Comparison of ENCODE assay signal across 1 cellular context in genomic region chr2:108193251-108193650, GRCh38.
TF ChIP-seq lines count a peak whose summit lies in the region.

No MANE protein-coding gene starts in this region.

TF ChIP-seq in HepG2, 621 proteins besides CTCF, POLR2A, EP300 and RAD21 (continued from another document and continues in another):
- TF ChIP-seq TRIM22 (IDR thresholded peaks at IDR 0.05) = no peak
- TF ChIP-seq ZBTB8A (CRISPR knock-in tag; IDR thresholded peaks at IDR 0.05; ENCODE audit: borderline replicate concordance, low read depth) = no peak
- TF ChIP-seq HMG20A (CRISPR knock-in tag; IDR thresholded peaks at IDR 0.05; ENCODE audit: borderline replicate concordance) = peak; percentile 39; the same call in 1 of the 2 replicates
- TF ChIP-seq BATF2 (CRISPR knock-in tag; IDR thresholded peaks at IDR 0.05) = no peak
- TF ChIP-seq ARID5B (CRISPR knock-in tag; IDR thresholded peaks at IDR 0.05) = peak; percentile 43; the same call in 1 of the 2 replicates
- TF ChIP-seq ZNF292 (CRISPR knock-in tag; IDR thresholded peaks at IDR 0.05; ENCODE audit: borderline replicate concordance, low read depth) = no peak
- 0 out of 2 replicates have a peak, but pooled peaks have one; percentile 28 for TF ChIP-seq GATAD2A (CRISPR knock-in tag; IDR thresholded peaks at IDR 0.05)
- no peak for TF ChIP-seq RCOR2 (CRISPR knock-in tag; IDR thresholded peaks at IDR 0.05)
- TF ChIP-seq ZNF510 (CRISPR knock-in tag; IDR thresholded peaks at IDR 0.05; ENCODE audit: low read depth) = no peak
- no peak for TF ChIP-seq ZNF75D (CRISPR knock-in tag; IDR thresholded peaks at IDR 0.05; ENCODE audit: borderline replicate concordance)
- TF ChIP-seq ZNF44 (CRISPR knock-in tag; IDR thresholded peaks at IDR 0.05) = no peak
- no peak for TF ChIP-seq ZFP82 (CRISPR knock-in tag; IDR thresholded peaks at IDR 0.05; ENCODE audit: borderline replicate concordance)
- TF ChIP-seq ZMAT3 (CRISPR knock-in tag; conservative IDR thresholded peaks at IDR 0.05) = no peak
- no peak for TF ChIP-seq MTF1 (CRISPR knock-in tag; IDR thresholded peaks at IDR 0.05)
- no peak for TF ChIP-seq ELK4 (CRISPR knock-in tag; IDR thresholded peaks at IDR 0.05; ENCODE audit: borderline replicate concordance)
- no peak for TF ChIP-seq HDAC1 (CRISPR knock-in tag; IDR thresholded peaks at IDR 0.05)
- TF ChIP-seq SSRP1 (CRISPR knock-in tag; IDR thresholded peaks at IDR 0.05) = no peak
- no peak for TF ChIP-seq SRSF4 (IDR thresholded peaks at IDR 0.05; ENCODE audit: low read depth, low read length, poor library complexity, severe bottlenecking)
- TF ChIP-seq CREBL2 (CRISPR knock-in tag; IDR thresholded peaks at IDR 0.05; ENCODE audit: borderline replicate concordance) = no peak
- TF ChIP-seq ZBTB37 (CRISPR knock-in tag; IDR thresholded peaks at IDR 0.05) = no peak
- TF ChIP-seq ZNF432 (CRISPR knock-in tag; IDR thresholded peaks at IDR 0.05; ENCODE audit: borderline replicate concordance) = no peak
- no peak for TF ChIP-seq NFYB (CRISPR knock-in tag; IDR thresholded peaks at IDR 0.05)
- no peak for TF ChIP-seq JUND (CRISPR knock-in tag; IDR thresholded peaks at IDR 0.05)
- TF ChIP-seq HNF1A (IDR thresholded peaks at IDR 0.05; ENCODE audit: low read depth) = no peak
- TF ChIP-seq HNF1A (CRISPR knock-in tag; IDR thresholded peaks at IDR 0.05; ENCODE audit: borderline replicate concordance) = no peak
- TF ChIP-seq TERF1 (CRISPR knock-in tag; IDR thresholded peaks at IDR 0.05) = no peak
- TF ChIP-seq MLLT10 (CRISPR knock-in tag; IDR thresholded peaks at IDR 0.05) = no peak
- TF ChIP-seq XBP1 (CRISPR knock-in tag; IDR thresholded peaks at IDR 0.05) = no peak
- no peak for TF ChIP-seq TIGD3 (CRISPR knock-in tag; IDR thresholded peaks at IDR 0.05; ENCODE audit: borderline replicate concordance)
- TF ChIP-seq SRSF9 (IDR thresholded peaks at IDR 0.05; ENCODE audit: borderline replicate concordance, insufficient read depth, low read depth, low read length, poor library complexity, severe bottlenecking) = no peak
- TF ChIP-seq MAFG (CRISPR knock-in tag; IDR thresholded peaks at IDR 0.05) = no peak
- TF ChIP-seq TFE3 (CRISPR knock-in tag; IDR thresholded peaks at IDR 0.05) = no peak
- no peak for TF ChIP-seq HNRNPLL (IDR thresholded peaks at IDR 0.05; ENCODE audit: low read depth, low read length, poor library complexity, severe bottlenecking)
- no peak for TF ChIP-seq SKIL (CRISPR knock-in tag; IDR thresholded peaks at IDR 0.05; ENCODE audit: borderline replicate concordance)
- TF ChIP-seq TCF12 (IDR thresholded peaks at IDR 0.05) = no peak
- TF ChIP-seq TCF12 (CRISPR knock-in tag; IDR thresholded peaks at IDR 0.05) = no peak
- no peak for TF ChIP-seq DRAP1 (CRISPR knock-in tag; IDR thresholded peaks at IDR 0.05)
- TF ChIP-seq ARNT2 (CRISPR knock-in tag; IDR thresholded peaks at IDR 0.05; ENCODE audit: low read depth) = no peak
- no peak for TF ChIP-seq ZNF468 (CRISPR knock-in tag; IDR thresholded peaks at IDR 0.05)
- no peak for TF ChIP-seq SMARCC2 (IDR thresholded peaks at IDR 0.05)
- TF ChIP-seq ZNF768 (CRISPR knock-in tag; IDR thresholded peaks at IDR 0.05) = no peak
- TF ChIP-seq DNMT1 (CRISPR knock-in tag; IDR thresholded peaks at IDR 0.05) = no peak
- no peak for TF ChIP-seq CENPBD1 (CRISPR knock-in tag; IDR thresholded peaks at IDR 0.05; ENCODE audit: borderline replicate concordance, low read depth)
